9 cellular contexts compared by ENCODE assay signal in genomic region chr1:94873520-94874351, GRCh38. TPM values are rescaled to one million over a fixed set of nuclear protein-coding genes. Genes with fewer than 3 reads are reported as not detected.
A peak's percentile ranks its signal among the peaks of the same experiment; 100 is the strongest.
DNase-seq lines count a peak whose midpoint lies in the region; FAIRE-seq and TF ChIP-seq lines count a peak whose summit lies in the region.
"Had no signal": no experiment of that assay in that cellular context is flagged by ENCODE, and none has a peak within 500 bp of the region (broad histone marks: within the 10 kb centered on the region; RNA-seq: fewer than 3 reads in every experiment).

No MANE protein-coding gene starts in this region.

- H3K36me3 ChIP-seq in transverse colon = peaks cover 0 to 7% (median 0%) of the 10 kb centered on the region in 4 donors

- no peak for TF ChIP-seq CTCF in transverse colon (IDR thresholded peaks at IDR 0.05)

- intact Hi-C loops in transverse colon (cut with DNase I; ENCODE audit: low total_unique reads) = no loop called here

- peak overlapping the region; percentile 24 to 72 (median 38) for H3K27ac ChIP-seq in transverse colon

- 73% methylated on average over 3 to 7 of the region's 7 CpGs for WGBS in transverse colon (ENCODE audit: low coverage in 1 of 2), 2 donors

- no peak for TF ChIP-seq POLR2A in transverse colon (IDR thresholded peaks at IDR 0.05)

- TF ChIP-seq EP300 in transverse colon (IDR thresholded peaks at IDR 0.05; ENCODE audit: low read depth) = no peak

- in situ Hi-C loops in transverse colon (cut with MboI; ENCODE audit: low pct_ligation_motif_present in 1 of 4, low pct_unique_long_range_greater_than_20kb in 1 of 4, low sequenced_read_pairs in 3 of 4) = loop anchor here in 3 of 4 donors (25.0 kb wide), 1 partner anchor 364 kb away; the partner anchor contains the start of gene RWDD3 (in 3 of the 3)

- no peak overlapping the region for H3K4me3 ChIP-seq in transverse colon

- FAIRE-seq in frontal cortex (lab: Jason Lieb, UNC) = peak; percentile 88

- peak in 2 of 3 experiments; percentile 51 to 90 for DNase-seq in NCI-H1417 (lab: John Stamatoyannopoulos, UW)
- DNase-seq in NCI-H1417 treated with DMSO at 0.1 percent for 48 hours (lab: John Stamatoyannopoulos, UW) = no peak
- DNase-seq in NCI-H524 treated with DMSO at 0.1 percent for 48 hours (lab: John Stamatoyannopoulos, UW) = peak; percentile 92
- DNase-seq in frontal cortex (ENCODE audit: low spot score in 2 of 2) = peak; percentile 32 to 69
- DNase-seq in transverse colon = no peak
- DNase-seq in activated T-cell treated with anti-CD3 and anti-CD28 coated beads, Interleukin-2, amount 50 U/mL, for 1 hour = no peak
- no peak for DNase-seq in stimulated activated CD4-positive, alpha-beta T cell treated with anti-CD3 and anti-CD28 coated beads, Interleukin-2, amount 100 ng/mL, for 48 hours
- no peak for DNase-seq in NK-92 treated with Interleukin-12 subunit alpha and Interleukin-12 subunit beta, amount 100 ng/mL, for 24 hours (lab: John Stamatoyannopoulos, UW)

- H3K4me1 ChIP-seq in transverse colon = peaks cover 0 to 11% (median 1%) of the 10 kb centered on the region in 4 donors

- H3K9me3 ChIP-seq in transverse colon = no peaks in the 10 kb centered on the region

- no peaks in the 10 kb centered on the region for H3K27me3 ChIP-seq in transverse colon

RNA-seq across cellular contexts. Expression of gene CNN3, which starts 53.2 kb away (rescaled TPM):
- total RNA-seq in frontal cortex (171 TPM), transverse colon (10 to 100 TPM; 22.4 to 96.2 (median 59.7) TPM)

RNA-seq across cellular contexts. Expression of gene SLC44A3, which starts 53.6 kb away (rescaled TPM):
- total RNA-seq in frontal cortex (1.2 TPM), transverse colon (10 to 100 TPM; 20.6 to 60.5 (median 41.8) TPM)
- total RNA-seq: A172 had no signal

Comparison
In these comparisons a context has a peak if more than half of its experiments do, and no peak if none do; other contexts are left out.
1. DNase-seq: peak in NCI-H1417 (2 of 3), NCI-H524 treated with DMSO at 0.1 percent for 48 hours (single experiment) and frontal cortex (2 of 2); none in NCI-H1417 treated with DMSO at 0.1 percent for 48 hours (single experiment), transverse colon (single experiment), activated T-cell treated with anti-CD3 and anti-CD28 coated beads, Interleukin-2, amount 50 U/mL, for 1 hour (single experiment), stimulated activated CD4-positive, alpha-beta T cell treated with anti-CD3 and anti-CD28 coated beads, Interleukin-2, amount 100 ng/mL, for 48 hours (0 of 2) and NK-92 treated with Interleukin-12 subunit alpha and Interleukin-12 subunit beta, amount 100 ng/mL, for 24 hours (single experiment).